In genomic region chr17:31738067-31738466, GRCh38 we compare ENCODE assay signal across 19 cellular contexts.
DNase-seq lines count a peak whose midpoint lies in the region; ATAC-seq and TF ChIP-seq lines count a peak whose summit lies in the region.
"Had no signal": no experiment of that assay in that cellular context is flagged by ENCODE, and none has a peak within 500 bp of the region (broad histone marks: within the 10 kb centered on the region; RNA-seq: fewer than 3 reads in every experiment).

No MANE protein-coding gene starts in this region.

- H3K36me3 ChIP-seq in thoracic aorta: no peaks in the 10 kb centered on the region
- H3K36me3 ChIP-seq: lower lobe of right lung, pancreas, SJSA1 had no signal

- H3K9me3 ChIP-seq in right cardiac atrium (ENCODE audit: control insufficient read depth, low read length) (no peaks in the 10 kb centered on the region), thoracic aorta (no peaks in the 10 kb centered on the region)
- H3K9me3 ChIP-seq: lower lobe of right lung, pancreas, SJSA1 had no signal

- in situ Hi-C loops in SK-MEL-5 (cut with HindIII; ENCODE audit: low pct_unique_long_range_greater_than_20kb, low sequenced_read_pairs): no loop called here

- CTCF ChIA-PET in RWPE1 (lab: Yijun Ruan, JAX): interaction anchor here (0.6 to 0.7 kb wide), 3 partner anchors 85 to 389 kb away, joined by 3 to 6 read pairs (median 4); no protein-coding TSS in a partner anchor

- WGBS in right cardiac atrium: 64% methylated on average over 8 of the region's 8 CpGs

- H3K4me1 ChIP-seq in right cardiac atrium (ENCODE audit: control insufficient read depth, insufficient read depth, low read length): peaks cover 5% of the 10 kb centered on the region
- peaks cover 9 to 50% of the 10 kb centered on the region in 2 donors for H3K4me1 ChIP-seq in thoracic aorta (ENCODE audit: control insufficient read depth in 1 of 2, low read depth in 2 of 2)
- H3K4me1 ChIP-seq: lower lobe of right lung, pancreas had no signal

- POLR2A ChIA-PET in RWPE1 (lab: Yijun Ruan, JAX; ENCODE audit: low non-redundant PET): no interaction called here

- H3K4me3 ChIP-seq in right cardiac atrium (ENCODE audit: low read length) (no peak overlapping the region), thoracic aorta (no peak overlapping the region)
- H3K4me3 ChIP-seq: dorsolateral prefrontal cortex, lower lobe of right lung, pancreas, SJSA1, skin epidermis had no signal

- DNase-seq in SK-MEL-5 (ENCODE audit: low read depth, low spot score) (peak; percentile 47), right cardiac atrium (no peak), thoracic aorta (ENCODE audit: low spot score) (no peak), hippocampal formation (lab: John Stamatoyannopoulos, UW) (no peak), RWPE1 (ENCODE audit: low spot score) (no peak)
- DNase-seq: activated CD4-positive, CD25-positive, alpha-beta regulatory T cell treated with anti-CD3 and anti-CD28 coated beads, Interleukin-2, amount 50 U/mL, for 72 hours; dorsolateral prefrontal cortex; lower lobe of right lung; NCI-H187; NCI-H345; pancreas; stimulated activated CD8-positive, alpha-beta memory T cell treated with anti-CD3 and anti-CD28 coated beads, Interleukin-4, amount 100 ng/mL, for 48 hours; substantia nigra; T-helper 9 cell had no signal

- TF ChIP-seq CTCF in LNCAP (IDR thresholded peaks at IDR 0.05) (peak; percentile 43), thoracic aorta (IDR thresholded peaks at IDR 0.05) (no peak), RWPE1 (conservative IDR thresholded peaks at IDR 0.05; ENCODE audit: low read depth) (no peak)

- intact Hi-C loops in right cardiac atrium (cut with DNase I): no loop called here

- H3K27ac ChIP-seq in right cardiac atrium (ENCODE audit: low read length) (peak overlapping the region; percentile 50), thoracic aorta (peak overlapping the region; percentile 65 to 72), RWPE1 (no peak overlapping the region)
- H3K27ac ChIP-seq: dorsolateral prefrontal cortex, lower lobe of right lung, pancreas, SJSA1 had no signal

- H3K27me3 ChIP-seq in right cardiac atrium (ENCODE audit: control insufficient read depth, insufficient read depth) (no peaks in the 10 kb centered on the region), thoracic aorta (replicated peaks; ENCODE audit: insufficient read depth) (no peaks in the 10 kb centered on the region)
- H3K27me3 ChIP-seq: dorsolateral prefrontal cortex, pancreas, SJSA1 had no signal

- ATAC-seq in right cardiac atrium: peak in 1 of 2 donors; percentile 26
- ATAC-seq in thoracic aorta (ENCODE audit: insufficient number of reproducible peaks, low FRiP score, low read depth): no peak
- no peak for ATAC-seq in GM18907 (IDR thresholded peaks at IDR 0.05; ENCODE audit: unreplicated experiment)
- ATAC-seq: activated T-helper 17 cell treated with anti-CD3 and anti-CD28 coated beads, Interleukin-2, amount 50 U/mL, for 72 hours; lower lobe of right lung; pancreas had no signal
